Comparison of ENCODE assay signal across 8 cellular contexts in genomic region chr17:30336369-30337171, GRCh38.
DNase-seq lines count a peak whose midpoint lies in the region.

No MANE protein-coding gene starts in this region.

- DNase-seq in COLO668 (lab: John Stamatoyannopoulos, UW; ENCODE audit: unreplicated experiment) (peak; percentile 37), HPDE6-E6E7 (ENCODE audit: extremely low spot score) (peak; percentile 26), NT2/D1 (ENCODE audit: low read depth, low spot score) (peak; percentile 46), activated T-cell treated with anti-CD3 and anti-CD28 coated beads for 1 hour (ENCODE audit: low read depth) (peak; percentile 52), fibroblast of peridontal ligament (ENCODE audit: extremely low read depth) (peak; percentile 54), superior temporal gyrus (ENCODE audit: extremely low spot score) (no peak), GOT3 (lab: John Stamatoyannopoulos, UW) (no peak)
- DNase-seq in stimulated activated CD4-positive, alpha-beta T cell treated with anti-CD3 and anti-CD28 coated beads, Interleukin-12 subunit alpha, Interleukin-12 subunit beta, amount 100 ng/mL, for 48 hours (ENCODE audit: low read depth in 2 of 3, low spot score in 1 of 3) = peak in 2 of 3 donors; percentile 47 to 76

- H3K36me3 ChIP-seq in NT2/D1 (ENCODE audit: insufficient read depth, insufficient read length, low read length) = no peaks in the 10 kb centered on the region

- no peak overlapping the region for H3K9ac ChIP-seq in NT2/D1 (ENCODE audit: insufficient read length, low read depth)

- H3K9me3 ChIP-seq in NT2/D1 (ENCODE audit: insufficient read depth, low read length) = no peaks in the 10 kb centered on the region

- peaks cover under 1% of the 10 kb centered on the region for H3K4me1 ChIP-seq in NT2/D1 (ENCODE audit: insufficient read depth, insufficient read length)

- no peak overlapping the region for H3K4me3 ChIP-seq in NT2/D1 (ENCODE audit: insufficient read length, low read depth)

- no peaks in the 10 kb centered on the region for H3K27me3 ChIP-seq in NT2/D1 (ENCODE audit: insufficient read depth, insufficient read length)

Comparison
In these comparisons a context has a peak if more than half of its experiments do, and no peak if none do; other contexts are left out.
1. DNase-seq: peak in COLO668 (single experiment), HPDE6-E6E7 (single experiment), NT2/D1 (single experiment), activated T-cell treated with anti-CD3 and anti-CD28 coated beads for 1 hour (single experiment), fibroblast of peridontal ligament (single experiment) and stimulated activated CD4-positive, alpha-beta T cell treated with anti-CD3 and anti-CD28 coated beads, Interleukin-12 subunit alpha, Interleukin-12 subunit beta, amount 100 ng/mL, for 48 hours (2 of 3); none in superior temporal gyrus (single experiment) and GOT3 (single experiment).